ENCODE assay signal across 9 cellular contexts in the genomic region with DNA sequence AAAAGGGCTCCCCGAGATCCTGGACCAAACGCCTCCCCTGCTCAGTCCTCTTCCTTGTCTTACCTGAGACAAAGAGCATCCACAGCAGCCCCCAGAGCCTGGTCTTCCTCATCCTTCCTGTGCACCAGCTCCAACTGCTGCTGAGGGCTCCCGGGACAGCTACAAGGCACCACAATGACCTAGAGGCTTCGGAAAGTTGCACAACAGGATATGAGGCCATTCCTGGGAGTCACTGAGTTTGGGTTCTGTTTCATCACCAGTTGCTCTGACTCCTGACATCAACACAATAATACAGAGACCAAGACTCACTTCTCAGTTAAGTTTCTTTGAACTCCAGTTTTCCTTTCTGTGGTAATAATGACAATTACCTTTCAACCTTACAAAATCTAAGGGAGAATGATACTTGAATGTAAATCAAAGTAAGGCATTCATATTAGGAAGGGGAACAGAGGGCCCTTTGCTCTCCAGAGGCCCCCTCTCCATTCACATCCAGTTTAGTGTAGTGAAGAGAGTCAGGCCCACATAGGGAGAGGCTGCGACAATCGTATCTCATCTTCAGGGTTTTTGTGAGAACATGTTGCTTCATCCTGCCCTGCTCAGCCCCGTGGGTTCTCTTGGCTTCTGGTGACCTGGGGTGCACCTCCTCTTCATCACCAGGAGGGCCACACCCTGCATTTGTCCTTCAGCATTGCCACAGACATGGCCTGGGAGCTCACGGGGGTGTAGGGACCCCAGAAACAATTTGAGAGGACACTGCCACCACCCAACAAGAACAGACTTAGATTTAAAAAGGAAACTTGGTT. TPM values are rescaled to one million over a fixed set of nuclear protein-coding genes. Genes with fewer than 3 reads are reported as not detected.
A peak's percentile ranks its signal among the peaks of the same experiment; 100 is the strongest.
DNase-seq lines count a peak whose midpoint lies in the region; ATAC-seq, FAIRE-seq and TF ChIP-seq lines count a peak whose summit lies in the region.
"Had no signal": no experiment of that assay in that cellular context is flagged by ENCODE, and none has a peak within 500 bp of the region (broad histone marks: within the 10 kb centered on the region; RNA-seq: fewer than 3 reads in every experiment).

A gene (minus strand): TSS at position 139 of the 803 bp plus-strand sequence. CDS start 27 bp downstream, at position 112.

- no peaks in the 10 kb centered on the region for H3K9me3 ChIP-seq in pancreas
- H3K9me3 ChIP-seq: Peyer's patch had no signal

- H3K36me3 ChIP-seq in pancreas = no peaks in the 10 kb centered on the region
- H3K36me3 ChIP-seq: Peyer's patch had no signal

- DNase-seq in ELR (ENCODE audit: low read depth) (peak; percentile 80), NCI-H510A treated with DMSO at 0.1 percent for 48 hours (lab: John Stamatoyannopoulos, UW) (peak; percentile 71), fibroblast of peridontal ligament (ENCODE audit: extremely low read depth) (peak; percentile 18), pancreas (peak in 1 of 6 donors; percentile 55), HT-29 (ENCODE audit: low spot score) (no peak), dorsolateral prefrontal cortex (no peak)

- H3K4me1 Mint-ChIP-seq in stimulated activated memory B cell treated with anti-CD40 and anti-IgM and Interleukin-4, amounts not matched to agents 10 μg/mL and 1 μg/mL and 100 μg/mL, for 72 hours = peaks cover 6% of the 10 kb centered on the region

- no peaks in the 10 kb centered on the region for H3K27me3 ChIP-seq in pancreas
- H3K27me3 ChIP-seq in dorsolateral prefrontal cortex = peaks cover 0 to 16% (median 0%) of the 10 kb centered on the region in 45 donors
- H3K27me3 ChIP-seq: Peyer's patch had no signal

- ATAC-seq in pancreas = peak in 3 of 4 donors; percentile 42 to 83 (median 77)
- ATAC-seq in stimulated activated memory B cell treated with anti-CD40 and anti-IgM and Interleukin-4, amounts not matched to agents 10 μg/mL and 1 μg/mL and 100 μg/mL, for 72 hours = no peak
- no peak for ATAC-seq in HG03135 (IDR thresholded peaks at IDR 0.05; ENCODE audit: unreplicated experiment)

- peak within 1 kb of the TSS in 2 of 4 donors; percentile 39 to 50 for H3K27ac ChIP-seq in pancreas
- peak within 1 kb of the TSS in 4 of 59 donors; percentile 21 to 46 (median 40) for H3K27ac ChIP-seq in dorsolateral prefrontal cortex

- H3K36me3 Mint-ChIP-seq in stimulated activated memory B cell treated with anti-CD40 and anti-IgM and Interleukin-4, amounts not matched to agents 10 μg/mL and 1 μg/mL and 100 μg/mL, for 72 hours = no peaks in the 10 kb centered on the region

- 72 to 78% methylated on average over 8 of the region's 8 CpGs for WGBS in pancreas, 2 donors

- H3K9me3 Mint-ChIP-seq in stimulated activated memory B cell treated with anti-CD40 and anti-IgM and Interleukin-4, amounts not matched to agents 10 μg/mL and 1 μg/mL and 100 μg/mL, for 72 hours = no peaks in the 10 kb centered on the region

- no peak within 1 kb of the TSS for H3K4me3 ChIP-seq in pancreas
- no peak within 1 kb of the TSS for H3K4me3 ChIP-seq in dorsolateral prefrontal cortex
- H3K4me3 ChIP-seq: Peyer's patch had no signal

- H3K27ac Mint-ChIP-seq in stimulated activated memory B cell treated with anti-CD40 and anti-IgM and Interleukin-4, amounts not matched to agents 10 μg/mL and 1 μg/mL and 100 μg/mL, for 72 hours = no peak within 1 kb of the TSS

- intact Hi-C loops in pancreas (cut with DNase I) (no loop called here), dorsolateral prefrontal cortex (cut with DNase I) (no loop called here)

- H3K27me3 Mint-ChIP-seq in stimulated activated memory B cell treated with anti-CD40 and anti-IgM and Interleukin-4, amounts not matched to agents 10 μg/mL and 1 μg/mL and 100 μg/mL, for 72 hours = peaks cover 13% of the 10 kb centered on the region

- H3K4me3 Mint-ChIP-seq in stimulated activated memory B cell treated with anti-CD40 and anti-IgM and Interleukin-4, amounts not matched to agents 10 μg/mL and 1 μg/mL and 100 μg/mL, for 72 hours = no peak within 1 kb of the TSS

- FAIRE-seq in pancreas (lab: Jason Lieb, UNC) = no peak

- TF ChIP-seq CTCF in pancreas (IDR thresholded peaks at IDR 0.05) = no peak
- no peak for TF ChIP-seq CTCF in dorsolateral prefrontal cortex (IDR thresholded peaks at IDR 0.05 in 54 of 56, conservative IDR thresholded peaks at IDR 0.05 in 2 of 56; ENCODE audit: low read depth in 1 of 56, partially characterized antibody in 56 of 56)

- peaks cover 0 to 4% (median 0%) of the 10 kb centered on the region in 3 donors for H3K4me1 ChIP-seq in pancreas
- H3K4me1 ChIP-seq: Peyer's patch had no signal

RNA-seq across cellular contexts. Expression of the gene that starts here (rescaled TPM):
- 1 to 10 TPM in 2 of 6 donors, under 1 TPM in 3, not detected in 1; 0.12 to 2.8 (median 0.72) TPM for total RNA-seq in pancreas
- under 1 TPM; 0.08 to 0.16 TPM for polyA plus RNA-seq in pancreas
- 0.18 TPM in 1 of 2 replicates, not detected in the other for total RNA-seq in HT-29 (2014; rRNA removed; shearing (Covaris generic))
- total RNA-seq in dorsolateral prefrontal cortex = 1 to 10 TPM in 37 of 120 experiments, under 1 TPM in 44, not detected in 39; 0.23 to 6.5 (median 0.88) TPM

Comparison
In these comparisons a context has a peak if more than half of its experiments do, and no peak if none do; other contexts are left out.
1. DNase-seq: peak in ELR (single experiment), NCI-H510A treated with DMSO at 0.1 percent for 48 hours (single experiment) and fibroblast of peridontal ligament (single experiment); none in HT-29 (single experiment) and dorsolateral prefrontal cortex (0 of 10).
2. ATAC-seq: peak in pancreas (3 of 4); none in stimulated activated memory B cell treated with anti-CD40 and anti-IgM and Interleukin-4, amounts not matched to agents 10 μg/mL and 1 μg/mL and 100 μg/mL, for 72 hours (single experiment) and HG03135 (single experiment).